In genomic region chr5:35308391-35308790, GRCh38 we compare ENCODE assay signal across 14 cellular contexts.
DNase-seq lines count a peak whose midpoint lies in the region; ATAC-seq and TF ChIP-seq lines count a peak whose summit lies in the region.
"Had no signal": no experiment of that assay in that cellular context is flagged by ENCODE, and none has a peak within 500 bp of the region (broad histone marks: within the 10 kb centered on the region; RNA-seq: fewer than 3 reads in every experiment).

No MANE protein-coding gene starts in this region.

- H3K27me3 Mint-ChIP-seq in stimulated activated memory B cell treated with anti-CD40 and anti-IgM and Interleukin-4, amounts not matched to agents 10 μg/mL and 1 μg/mL and 100 μg/mL, for 72 hours, result no peaks in the 10 kb centered on the region

- H3K27me3 ChIP-seq in OCI-LY3 (ENCODE audit: low read depth, low read length), result no peaks in the 10 kb centered on the region

- intact Hi-C loops in cardiac septum (cut with DNase I), result no loop called here

- no peaks in the 10 kb centered on the region for H3K4me1 Mint-ChIP-seq in stimulated activated memory B cell treated with anti-CD40 and anti-IgM and Interleukin-4, amounts not matched to agents 10 μg/mL and 1 μg/mL and 100 μg/mL, for 72 hours

- H3K4me1 ChIP-seq in OCI-LY3 (ENCODE audit: low read length), result no peaks in the 10 kb centered on the region; the same call in 1 of the 2 replicates
- H3K4me1 ChIP-seq: prostate gland had no signal

- no peaks in the 10 kb centered on the region for H3K36me3 Mint-ChIP-seq in stimulated activated memory B cell treated with anti-CD40 and anti-IgM and Interleukin-4, amounts not matched to agents 10 μg/mL and 1 μg/mL and 100 μg/mL, for 72 hours

- H3K4me3 Mint-ChIP-seq in stimulated activated memory B cell treated with anti-CD40 and anti-IgM and Interleukin-4, amounts not matched to agents 10 μg/mL and 1 μg/mL and 100 μg/mL, for 72 hours, result no peak overlapping the region
- H3K4me3 Mint-ChIP-seq: effector memory CD8-positive, alpha-beta T cell had no signal

- H3K36me3 ChIP-seq in OCI-LY3 (replicated peaks; ENCODE audit: low read depth, low read length), result no peaks in the 10 kb centered on the region
- H3K36me3 ChIP-seq: prostate gland had no signal

- 0 out of 2 replicates have a peak overlapping the region, but pooled peaks have one; percentile 39 for H2AFZ ChIP-seq in OCI-LY3 (ENCODE audit: low read depth, low read length)

- H3K79me2 ChIP-seq in OCI-LY3 (ENCODE audit: low read length), result no peaks in the 10 kb centered on the region

- ATAC-seq in HG03103 (IDR thresholded peaks at IDR 0.05; ENCODE audit: low read depth, unreplicated experiment), result peak; percentile 57
- ATAC-seq in stimulated activated memory B cell treated with anti-CD40 and anti-IgM and Interleukin-4, amounts not matched to agents 10 μg/mL and 1 μg/mL and 100 μg/mL, for 72 hours, result peak; percentile 25
- ATAC-seq: effector memory CD8-positive, alpha-beta T cell had no signal

- H3K27ac ChIP-seq in OCI-LY3 (ENCODE audit: low read length), result no peak overlapping the region
- H3K27ac ChIP-seq: prostate gland had no signal

- H3K9ac ChIP-seq in OCI-LY3 (ENCODE audit: low read length), result no peak overlapping the region

- H3K4me2 ChIP-seq in OCI-LY3 (ENCODE audit: low read length), result 0 out of 2 replicates have a peak overlapping the region, but pooled peaks have one; percentile 9

- no peak overlapping the region for H3K27ac Mint-ChIP-seq in stimulated activated memory B cell treated with anti-CD40 and anti-IgM and Interleukin-4, amounts not matched to agents 10 μg/mL and 1 μg/mL and 100 μg/mL, for 72 hours
- H3K27ac Mint-ChIP-seq: effector memory CD8-positive, alpha-beta T cell had no signal

- no peaks in the 10 kb centered on the region for H3K9me3 Mint-ChIP-seq in stimulated activated memory B cell treated with anti-CD40 and anti-IgM and Interleukin-4, amounts not matched to agents 10 μg/mL and 1 μg/mL and 100 μg/mL, for 72 hours
- H3K9me3 Mint-ChIP-seq: effector memory CD8-positive, alpha-beta T cell had no signal

- no peaks in the 10 kb centered on the region for H4K20me1 ChIP-seq in OCI-LY3 (ENCODE audit: insufficient read depth, low read length)

- DNase-seq in NCI-H1694 (lab: John Stamatoyannopoulos, UW) (peak; percentile 43), NCI-H1694 treated with DMSO at 0.1 percent for 48 hours (lab: John Stamatoyannopoulos, UW) (no peak), HUDEP-2 (lab: John Stamatoyannopoulos, UW; ENCODE audit: unreplicated experiment in 76 of 76) (no peak), cardiac septum (ENCODE audit: low spot score) (no peak), pons (ENCODE audit: low spot score) (no peak)
- DNase-seq: DMS79; effector memory CD8-positive, alpha-beta T cell; NCI-H2107; stimulated activated CD4-positive, alpha-beta T cell treated with anti-CD3 and anti-CD28 coated beads, Interleukin-4, amount 100 ng/mL, for 24 hours had no signal

- no peak for TF ChIP-seq CTCF in OCI-LY3 (IDR thresholded peaks at IDR 0.05; ENCODE audit: low read depth, low read length)

- H3K9me3 ChIP-seq in OCI-LY3 (ENCODE audit: insufficient read depth, low read length), result no peaks in the 10 kb centered on the region
- H3K9me3 ChIP-seq: prostate gland had no signal

- H3K4me3 ChIP-seq in OCI-LY3 (ENCODE audit: low read length), result no peak overlapping the region
- H3K4me3 ChIP-seq: lung, prostate gland had no signal
